ENCODE assay signal across 17 cellular contexts in the genomic region with DNA sequence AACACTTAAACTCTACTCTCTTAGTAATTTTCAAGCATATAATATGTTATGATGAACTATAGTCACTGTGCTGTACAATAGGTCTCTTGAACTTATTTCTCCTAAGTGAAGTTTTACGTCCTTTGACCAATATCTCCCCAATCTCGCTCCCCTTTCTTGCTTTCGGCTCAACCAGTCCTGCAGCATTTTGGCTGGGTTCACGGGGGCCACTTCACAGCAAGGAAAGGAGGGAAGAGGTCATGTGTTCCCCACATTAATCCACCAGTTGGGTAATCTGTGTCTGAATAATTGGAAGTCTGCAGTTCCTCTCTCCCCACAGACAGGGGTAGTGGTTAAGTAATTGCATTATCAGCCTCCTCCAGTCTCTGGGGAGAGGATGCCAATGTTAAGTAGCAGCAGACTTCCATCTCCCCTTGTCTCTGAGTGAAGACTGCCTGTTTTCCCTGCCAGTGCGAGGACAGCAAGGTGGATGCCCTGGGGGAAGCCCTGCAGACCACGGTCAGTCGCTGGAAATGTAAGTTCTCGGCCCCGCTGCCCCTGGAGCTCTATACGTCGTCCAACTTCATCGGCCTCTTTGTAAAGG. TPM values are rescaled to one million over a fixed set of nuclear protein-coding genes. Genes with fewer than 3 reads are reported as not detected.
DNase-seq lines count a peak whose midpoint lies in the region; ATAC-seq and TF ChIP-seq lines count a peak whose summit lies in the region.
"Had no signal": no experiment of that assay in that cellular context is flagged by ENCODE, and none has a peak within 500 bp of the region (broad histone marks: within the 10 kb centered on the region; RNA-seq: fewer than 3 reads in every experiment).

No MANE protein-coding gene starts in this region.

- no peak overlapping the region for H2AFZ ChIP-seq in DND-41 (ENCODE audit: low read depth, low read length)

- no peak overlapping the region for H3K4me3 ChIP-seq in A673 (ENCODE audit: low read depth, low read length, poor library complexity, severe bottlenecking)
- no peak overlapping the region for H3K4me3 ChIP-seq in DND-41 (ENCODE audit: low read depth in 1 of 2, low read length in 2 of 2)
- no peak overlapping the region for H3K4me3 ChIP-seq in choroid plexus epithelial cell (ENCODE audit: low read depth, low read length)
- H3K4me3 ChIP-seq in H7 (ENCODE audit: insufficient read depth, low read depth, low read length), result no peak overlapping the region
- H3K4me3 ChIP-seq in ascending aorta, result no peak overlapping the region
- H3K4me3 ChIP-seq: adrenal gland, cardiac muscle cell, dorsolateral prefrontal cortex, K562, thyroid gland had no signal

- H3K4me2 ChIP-seq in DND-41 (ENCODE audit: insufficient read depth, low read length), result no peak overlapping the region

- POLR2A ChIA-PET in A673 (lab: Charles Lee; ENCODE audit: low non-redundant PET), result no interaction called here

- H3K36me3 ChIP-seq in A673 (ENCODE audit: insufficient read depth, low read length, poor library complexity, severe bottlenecking) (no peaks in the 10 kb centered on the region), DND-41 (ENCODE audit: insufficient read depth, low read length) (peaks cover 83% of the 10 kb centered on the region), H7 (replicated peaks; ENCODE audit: control insufficient read depth, insufficient read depth, low read length) (no peaks in the 10 kb centered on the region; the same call in 1 of the 2 replicates), ascending aorta (no peaks in the 10 kb centered on the region)
- H3K36me3 ChIP-seq: adrenal gland, cardiac muscle cell, thyroid gland had no signal

- H4K20me1 ChIP-seq in DND-41 (ENCODE audit: insufficient read depth, low read length), result 0 out of 2 replicates have a peak, but pooled peaks cover 5% of the 10 kb centered on the region

- H3K27ac ChIP-seq in A673 (ENCODE audit: low read depth, low read length, poor library complexity, severe bottlenecking), result no peak overlapping the region
- peak overlapping the region; percentile 33 for H3K27ac ChIP-seq in DND-41 (ENCODE audit: low read length)
- H3K27ac ChIP-seq in ascending aorta, result no peak overlapping the region
- H3K27ac ChIP-seq: adrenal gland, cardiac muscle cell, left lung, thyroid gland had no signal

- H3K79me2 ChIP-seq in DND-41 (ENCODE audit: insufficient read depth, low read length), result peaks cover 19% of the 10 kb centered on the region

- TF ChIP-seq CTCF in A673 (conservative IDR thresholded peaks at IDR 0.05; ENCODE audit: low read depth, low read length) (no peak), DND-41 (IDR thresholded peaks at IDR 0.05; ENCODE audit: borderline replicate concordance, extremely low read depth, low read length, poor library complexity, severe bottlenecking) (no peak), choroid plexus epithelial cell (conservative IDR thresholded peaks at IDR 0.05; ENCODE audit: low read depth, low read length) (no peak), ascending aorta (IDR thresholded peaks at IDR 0.05) (no peak)

- no peaks in the 10 kb centered on the region for H3K9me3 ChIP-seq in A673 (ENCODE audit: low read depth, low read length, poor library complexity, severe bottlenecking)
- no peaks in the 10 kb centered on the region for H3K9me3 ChIP-seq in DND-41 (ENCODE audit: insufficient read depth, low read length, severe bottlenecking)
- H3K9me3 ChIP-seq in ascending aorta, result no peaks in the 10 kb centered on the region
- H3K9me3 ChIP-seq: adrenal gland, left lung, thyroid gland had no signal

- no TSS peak for BruUV-seq in A673 (replicated peaks; lab: Mats Ljungman, UMichigan)

- H3K27me3 ChIP-seq in A673 (replicated peaks; ENCODE audit: insufficient read depth, low read depth, low read length, poor library complexity), result no peaks in the 10 kb centered on the region
- H3K27me3 ChIP-seq in DND-41 (ENCODE audit: insufficient read depth, low read length, poor library complexity), result no peaks in the 10 kb centered on the region
- no peaks in the 10 kb centered on the region for H3K27me3 ChIP-seq in H7 (ENCODE audit: control insufficient read depth, insufficient read depth, low read length)
- no peaks in the 10 kb centered on the region for H3K27me3 ChIP-seq in ascending aorta
- H3K27me3 ChIP-seq: adrenal gland, cardiac muscle cell, dorsolateral prefrontal cortex, left lung, thyroid gland had no signal

- DNase-seq in A673 (ENCODE audit: low spot score), result peak; percentile 86
- DNase-seq in DND-41, result no peak
- peak; percentile 34 for DNase-seq in choroid plexus epithelial cell (ENCODE audit: low read depth)
- no peak for DNase-seq in NCI-H524 treated with DMSO at 0.1 percent for 48 hours (lab: John Stamatoyannopoulos, UW)
- no peak for DNase-seq in H7
- no peak for DNase-seq in ascending aorta (ENCODE audit: low spot score in 2 of 2)
- DNase-seq: adrenal gland, dorsolateral prefrontal cortex, left lung, NCI-H1105 treated with DMSO at 0.1 percent for 48 hours, NCI-H748 treated with DMSO at 0.1 percent for 48 hours, thyroid gland had no signal

- CTCF ChIA-PET in A673 (lab: Charles Lee), result no interaction called here

- H3K4me1 ChIP-seq in A673 (ENCODE audit: insufficient read depth, low read length, poor library complexity, severe bottlenecking) (peaks cover 22% of the 10 kb centered on the region), DND-41 (ENCODE audit: insufficient read depth, low read length) (peaks cover 33% of the 10 kb centered on the region), ascending aorta (peaks cover 0 to 8% of the 10 kb centered on the region in 2 donors)

- intact Hi-C loops in A673 (cut with micrococcal nuclease; ENCODE audit: unreplicated experiment), result no loop called here
- intact Hi-C loops in ascending aorta (cut with DNase I), result no loop called here

- no peak overlapping the region for H3K9ac ChIP-seq in DND-41 (ENCODE audit: low read depth, low read length)

- ATAC-seq in DND-41 (ENCODE audit: insufficient read depth, low read depth), result no peak
- no peak for ATAC-seq in GM18505 (IDR thresholded peaks at IDR 0.05; ENCODE audit: unreplicated experiment)
- ATAC-seq: K562, left lung, WTC11 had no signal

- TF ChIP-seq POLR2A in GM18505 (IDR thresholded peaks at IDR 0.05; ENCODE audit: borderline replicate concordance, extremely low read depth, insufficient read depth, insufficient read length), result no peak

TF ChIP-seq in PFSK-1, 5 proteins besides CTCF, POLR2A, EP300 and RAD21:
- TF ChIP-seq POLR2AphosphoS5 (IDR thresholded peaks at IDR 0.05; ENCODE audit: low read depth, low read length) (0 out of 2 replicates have a peak, but pooled peaks have one; percentile 13), SIN3A (IDR thresholded peaks at IDR 0.05; ENCODE audit: borderline replicate concordance, insufficient read depth, low read length) (no peak)

RNA-seq across cellular contexts. Expression of a gene that starts 59.2 kb away (rescaled TPM):
- total RNA-seq in A673 (2021), result not detected in 2 replicates
- polyA plus RNA-seq in PFSK-1 (2012; ENCODE audit: insufficient read length, low read depth), result not detected
- total RNA-seq in H7 (2014; rRNA removed; shearing (Covaris generic)), result 0.07 and 0.18 TPM in 2 replicates
- total RNA-seq in ascending aorta, result not detected
- total RNA-seq: cardiac muscle cell, K562, WTC11 had no signal
- polyA plus RNA-seq: cardiac muscle cell, K562 had no signal

Comparison
In these comparisons a context has a peak if more than half of its experiments do, and no peak if none do; other contexts are left out.
1. DNase-seq: peak in A673 (single experiment) and choroid plexus epithelial cell (single experiment); none in DND-41 (single experiment), NCI-H524 treated with DMSO at 0.1 percent for 48 hours (single experiment), H7 (single experiment) and ascending aorta (0 of 2).